Comparison of ENCODE assay signal across 8 cellular contexts in the genomic region with DNA sequence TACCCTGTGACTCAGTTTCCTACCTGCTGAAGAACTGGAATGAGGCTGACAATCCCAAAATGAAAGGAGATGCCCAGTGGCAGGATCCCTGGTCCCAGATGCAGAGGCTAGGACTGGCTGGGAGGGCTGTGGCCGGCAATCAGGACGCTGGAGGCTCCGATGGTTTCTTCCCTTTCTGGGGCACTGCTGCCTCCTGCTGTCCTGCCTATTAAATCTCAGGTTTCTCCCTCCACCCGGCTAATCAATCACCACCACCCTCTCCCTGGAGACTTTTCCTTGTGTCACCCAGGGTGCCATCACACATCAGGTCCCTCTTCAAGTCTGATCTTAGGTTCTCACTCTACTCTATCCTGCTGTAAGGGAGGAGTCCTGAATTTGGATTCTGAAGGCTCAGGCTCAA.
DNase-seq lines count a peak whose midpoint lies in the region; ATAC-seq, FAIRE-seq and TF ChIP-seq lines count a peak whose summit lies in the region.

No MANE protein-coding gene starts in this region.

- no peak overlapping the region for H3K27ac ChIP-seq in RWPE2 (ENCODE audit: poor library complexity, severe bottlenecking)
- no peak overlapping the region for H3K27ac ChIP-seq in lung (ENCODE audit: low read depth in 1 of 2, low read length in 1 of 2)

- TF ChIP-seq CTCF in AG09309 (IDR thresholded peaks at IDR 0.05; ENCODE audit: control insufficient read depth, insufficient read depth, low read depth, low read length, missing control alignments), result peak; percentile 86
- peak; percentile 75 for TF ChIP-seq CTCF in RWPE2 (IDR thresholded peaks at IDR 0.05; ENCODE audit: poor library complexity, severe bottlenecking)
- peak; percentile 31 for TF ChIP-seq CTCF in lung (IDR thresholded peaks at IDR 0.05; ENCODE audit: control extremely low read depth, extremely low read depth)

- FAIRE-seq in GM18507 (lab: Jason Lieb, UNC), result peak; percentile 59
- no peak for FAIRE-seq in HTR-8/SVneo (lab: Jason Lieb, UNC)

- H3K36me3 ChIP-seq in RWPE2 (ENCODE audit: low read depth) (no peaks in the 10 kb centered on the region), endocrine pancreas (ENCODE audit: control insufficient read depth, insufficient read depth, low read length) (no peaks in the 10 kb centered on the region), lung (ENCODE audit: control insufficient read depth in 2 of 2, insufficient read depth in 2 of 2, low read length in 2 of 2) (no peaks in the 10 kb centered on the region)

- peak overlapping the region; percentile 32 for H3K4me3 ChIP-seq in AG09309 (ENCODE audit: control insufficient read depth, low read depth, low read length)
- H3K4me3 ChIP-seq in RWPE2 (ENCODE audit: severe bottlenecking), result no peak overlapping the region
- H3K4me3 ChIP-seq in endocrine pancreas (ENCODE audit: control insufficient read depth, insufficient read depth, low read length), result peak overlapping the region; percentile 71
- H3K4me3 ChIP-seq in lung, result no peak overlapping the region

- ATAC-seq in RWPE2 (ENCODE audit: low read depth) (peak; percentile 81), lung (ENCODE audit: insufficient read depth, low FRiP score) (peak; percentile 42), HG02763 (IDR thresholded peaks at IDR 0.05; ENCODE audit: unreplicated experiment) (no peak)

- H3K9me3 ChIP-seq in RWPE2 (ENCODE audit: severe bottlenecking) (no peaks in the 10 kb centered on the region), endocrine pancreas (ENCODE audit: control insufficient read depth, low read length) (no peaks in the 10 kb centered on the region), lung (ENCODE audit: control insufficient read depth in 2 of 2, insufficient read depth in 1 of 2, low read length in 1 of 2) (no peaks in the 10 kb centered on the region)

- H3K27me3 ChIP-seq in RWPE2 (ENCODE audit: insufficient read depth, poor library complexity, severe bottlenecking) (peaks cover 15% of the 10 kb centered on the region), endocrine pancreas (ENCODE audit: control insufficient read depth, insufficient read depth, low read length) (no peaks in the 10 kb centered on the region), lung (ENCODE audit: control insufficient read depth, insufficient read depth) (no peaks in the 10 kb centered on the region)

- 2 to 3% methylated on average over 4 of the region's 4 CpGs for WGBS in lung, 2 donors

- DNase-seq in AG09309 (ENCODE audit: low read depth) (peak; percentile 11), GM18507 (ENCODE audit: extremely low spot score, insufficient read length, low read depth) (no peak), HTR-8/SVneo (ENCODE audit: insufficient read length, low spot score) (peak; percentile 63), RWPE2 (ENCODE audit: low spot score) (no peak), lung (ENCODE audit: low spot score) (peak; percentile 34), superior temporal gyrus (ENCODE audit: extremely low spot score) (peak; percentile 77)

- H3K4me1 ChIP-seq in RWPE2 (ENCODE audit: insufficient read depth, poor library complexity, severe bottlenecking) (no peaks in the 10 kb centered on the region), endocrine pancreas (ENCODE audit: control insufficient read depth, insufficient read depth, low read length) (peaks cover 3% of the 10 kb centered on the region), lung (ENCODE audit: control insufficient read depth in 2 of 2, insufficient read depth in 2 of 2, low read length in 2 of 2) (no peaks in the 10 kb centered on the region)

- peak overlapping the region; percentile 85 for H3K9ac ChIP-seq in endocrine pancreas (ENCODE audit: control insufficient read depth, insufficient read depth, low read length)

Comparison
In these comparisons a context has a peak if more than half of its experiments do, and no peak if none do; other contexts are left out.
1. DNase-seq: peak in AG09309 (single experiment), HTR-8/SVneo (single experiment), lung (single experiment) and superior temporal gyrus (single experiment); none in GM18507 (single experiment) and RWPE2 (single experiment).
2. H3K4me3 ChIP-seq: peak in AG09309 (single experiment) and endocrine pancreas (single experiment); none in RWPE2 (single experiment) and lung (single experiment).
3. CTCF ChIP-seq: peak in every context shown above with its lines; median percentile 86 in AG09309; 75 in RWPE2; 31 in lung.